In genomic region chr13:50535050-50535449, GRCh38 we compare ENCODE assay signal across 24 cellular contexts.
"Had no signal": no experiment of that assay in that cellular context is flagged by ENCODE, and none has a peak within 500 bp of the region (broad histone marks: within the 10 kb centered on the region; RNA-seq: fewer than 3 reads in every experiment).

No MANE protein-coding gene starts in this region.

- H3K27me3 ChIP-seq: colonic mucosa, esophagus squamous epithelium, gastrocnemius medialis, heart right ventricle, left lung had no signal

- ATAC-seq: effector memory CD8-positive, alpha-beta T cell; esophagus mucosa; gastrocnemius medialis; heart right ventricle; left cardiac atrium; left lung; left ventricle myocardium superior; lower lobe of right lung; mucosa of descending colon had no signal

- H3K9me3 ChIP-seq: colonic mucosa had no signal

- DNase-seq: colonic mucosa; cortex of kidney; effector CD8-positive, alpha-beta T cell; effector memory CD8-positive, alpha-beta T cell; endodermal cell; erythroblast; esophagus squamous epithelium; foreskin fibroblast; foreskin melanocyte; gastrocnemius medialis; glutamatergic neuron; head of caudate nucleus; heart right ventricle; hippocampal formation; left cardiac atrium; left lung; left ventricle myocardium superior; lower lobe of right lung; mesenchymal stem cell; mucosa of descending colon had no signal

- FAIRE-seq: keratinocyte had no signal

- H3K4me1 ChIP-seq: colonic mucosa had no signal

- H3K27ac Mint-ChIP-seq: dendritic cell treated with granulocyte-macrophage colony-stimulating factor and Interleukin-4, amounts not matched to agents 40 ng/mL and 50 ng/mL, for 4 days; effector memory CD8-positive, alpha-beta T cell; endodermal cell; mesothelial cell of epicardium had no signal

- H3K27me3 Mint-ChIP-seq: dendritic cell treated with granulocyte-macrophage colony-stimulating factor and Interleukin-4, amounts not matched to agents 40 ng/mL and 50 ng/mL, for 4 days; effector memory CD8-positive, alpha-beta T cell had no signal

- H3K36me3 ChIP-seq: colonic mucosa, esophagus squamous epithelium, gastrocnemius medialis, heart right ventricle, left lung, lower lobe of right lung had no signal

- H3K4me1 Mint-ChIP-seq: endodermal cell, mesothelial cell of epicardium had no signal

- H3K4me3 Mint-ChIP-seq: dendritic cell treated with granulocyte-macrophage colony-stimulating factor and Interleukin-4, amounts not matched to agents 40 ng/mL and 50 ng/mL, for 4 days; effector memory CD8-positive, alpha-beta T cell; endodermal cell; mesothelial cell of epicardium had no signal

- H3K4me3 ChIP-seq: colonic mucosa, esophagus squamous epithelium, gastrocnemius medialis, heart right ventricle, left lung, lower lobe of right lung, mucosa of descending colon had no signal

- H3K27ac ChIP-seq: colonic mucosa, esophagus squamous epithelium, gastrocnemius medialis, heart right ventricle, left lung, lower lobe of right lung had no signal
